22 cellular contexts compared by ENCODE assay signal in genomic region chr1:160558679-160559078, GRCh38. TPM values are rescaled to one million over a fixed set of nuclear protein-coding genes. Genes with fewer than 3 reads are reported as not detected.
DNase-seq lines count a peak whose midpoint lies in the region; ATAC-seq lines count a peak whose summit lies in the region.
"Had no signal": no experiment of that assay in that cellular context is flagged by ENCODE, and none has a peak within 500 bp of the region (broad histone marks: within the 10 kb centered on the region; RNA-seq: fewer than 3 reads in every experiment).

No MANE protein-coding gene starts in this region.

- H3K9me3 Mint-ChIP-seq in activated CD4-positive, alpha-beta T cell treated with anti-CD3 and anti-CD28 coated beads for 36 hours (ENCODE audit: low read depth), result peaks cover 13% of the 10 kb centered on the region
- H3K9me3 Mint-ChIP-seq in activated T-helper 1 cell treated with anti-CD3 and anti-CD28 coated beads, Interleukin-12 subunit alpha, Interleukin-12 subunit beta, Interleukin-2, Interleukin-4 antibody, amounts not matched to agents 30 ng/mL and 10 ng/mL and 1 ng/mL, durations not matched to agents 14 hours and 24 hours and 36 hours, result peaks cover 25% of the 10 kb centered on the region
- H3K9me3 Mint-ChIP-seq in natural killer cell treated with Interleukin-12 subunit alpha and Interleukin-12 subunit beta and Interleukin-15 and Interleukin-18, amount 100 ng/mL, for 72 hours, result peaks cover 13% of the 10 kb centered on the region

- CTCF ChIA-PET in activated CD4-positive, alpha-beta T cell treated with anti-CD3 and anti-CD28 coated beads for 36 hours (lab: Charles Lee), result interaction anchor here (0.9 to 6.9 kb wide), 8 partner anchors 8 to 60 kb away, joined by 3 to 44 read pairs (median 4); no protein-coding TSS in a partner anchor

- ATAC-seq in activated CD4-positive, alpha-beta T cell treated with anti-CD3 and anti-CD28 coated beads for 36 hours, result no peak
- ATAC-seq in natural killer cell treated with Interleukin-12 subunit alpha and Interleukin-12 subunit beta and Interleukin-15 and Interleukin-18, amount 100 ng/mL, for 72 hours, result no peak
- ATAC-seq: left cardiac atrium, sciatic nerve had no signal

- no peak for DNase-seq in activated CD4-positive, alpha-beta T cell treated with anti-CD3 and anti-CD28 coated beads for 36 hours
- DNase-seq in activated CD4-positive, alpha-beta T cell treated with anti-CD3 and anti-CD28 coated beads, Interleukin-2, amount 50 U/mL, for 4 hours, result no peak
- no peak for DNase-seq in Jurkat, Clone E6-1 (ENCODE audit: low read depth, low spot score)
- no peak for DNase-seq in activated T-helper 1 cell treated with anti-CD3 and anti-CD28 coated beads, Interleukin-12 subunit alpha, Interleukin-12 subunit beta, Interleukin-2, Interleukin-4 antibody, amounts not matched to agents 30 ng/mL and 10 ng/mL and 1 ng/mL, durations not matched to agents 14 hours and 24 hours and 36 hours (ENCODE audit: low spot score)
- DNase-seq in natural killer cell treated with Interleukin-12 subunit alpha and Interleukin-12 subunit beta and Interleukin-15 and Interleukin-18, amount 100 ng/mL, for 72 hours (ENCODE audit: low spot score), result no peak
- DNase-seq in NCI-H1930 (lab: John Stamatoyannopoulos, UW) (no peak), medulla oblongata (ENCODE audit: extremely low spot score) (no peak)
- DNase-seq in stimulated activated CD8-positive, alpha-beta memory T cell treated with anti-CD3 and anti-CD28 coated beads, Interleukin-4, amount 100 ng/mL, for 48 hours, result no peak
- DNase-seq: 8988T; amygdala; EL; GOT3; hippocampal formation; KBM-7; left cardiac atrium; NCI-H1417; NCI-H2171 treated with DMSO at 0.1 percent for 48 hours; NCI-H82; stimulated activated CD4-positive, alpha-beta T cell treated with anti-CD3 and anti-CD28 coated beads, Interleukin-2, amount 100 ng/mL, for 48 hours; transverse colon; WERI-Rb-1 had no signal

- H3K27me3 Mint-ChIP-seq in activated CD4-positive, alpha-beta T cell treated with anti-CD3 and anti-CD28 coated beads for 36 hours, result no peaks in the 10 kb centered on the region
- no peaks in the 10 kb centered on the region for H3K27me3 Mint-ChIP-seq in activated T-helper 1 cell treated with anti-CD3 and anti-CD28 coated beads, Interleukin-12 subunit alpha, Interleukin-12 subunit beta, Interleukin-2, Interleukin-4 antibody, amounts not matched to agents 30 ng/mL and 10 ng/mL and 1 ng/mL, durations not matched to agents 14 hours and 24 hours and 36 hours (ENCODE audit: insufficient read depth)
- no peaks in the 10 kb centered on the region for H3K27me3 Mint-ChIP-seq in natural killer cell treated with Interleukin-12 subunit alpha and Interleukin-12 subunit beta and Interleukin-15 and Interleukin-18, amount 100 ng/mL, for 72 hours

- POLR2A ChIA-PET in activated CD4-positive, alpha-beta T cell treated with anti-CD3 and anti-CD28 coated beads for 36 hours (lab: Charles Lee), result no interaction called here

- H3K27ac Mint-ChIP-seq in activated CD4-positive, alpha-beta T cell treated with anti-CD3 and anti-CD28 coated beads for 36 hours, result peak overlapping the region; percentile 94
- peak overlapping the region; percentile 49 for H3K27ac Mint-ChIP-seq in activated T-helper 1 cell treated with anti-CD3 and anti-CD28 coated beads, Interleukin-12 subunit alpha, Interleukin-12 subunit beta, Interleukin-2, Interleukin-4 antibody, amounts not matched to agents 30 ng/mL and 10 ng/mL and 1 ng/mL, durations not matched to agents 14 hours and 24 hours and 36 hours
- H3K27ac Mint-ChIP-seq in natural killer cell treated with Interleukin-12 subunit alpha and Interleukin-12 subunit beta and Interleukin-15 and Interleukin-18, amount 100 ng/mL, for 72 hours, result peak overlapping the region; percentile 79

- H3K4me1 Mint-ChIP-seq in activated CD4-positive, alpha-beta T cell treated with anti-CD3 and anti-CD28 coated beads for 36 hours, result peaks cover 58% of the 10 kb centered on the region
- H3K4me1 Mint-ChIP-seq in activated T-helper 1 cell treated with anti-CD3 and anti-CD28 coated beads, Interleukin-12 subunit alpha, Interleukin-12 subunit beta, Interleukin-2, Interleukin-4 antibody, amounts not matched to agents 30 ng/mL and 10 ng/mL and 1 ng/mL, durations not matched to agents 14 hours and 24 hours and 36 hours (ENCODE audit: low read depth), result peaks cover 47% of the 10 kb centered on the region
- H3K4me1 Mint-ChIP-seq in natural killer cell treated with Interleukin-12 subunit alpha and Interleukin-12 subunit beta and Interleukin-15 and Interleukin-18, amount 100 ng/mL, for 72 hours (ENCODE audit: low read depth in 2 of 2), result peaks cover 35 to 50% of the 10 kb centered on the region in 2 donors

- intact Hi-C loops in activated CD4-positive, alpha-beta T cell treated with anti-CD3 and anti-CD28 coated beads for 36 hours (cut with DNase I, micrococcal nuclease), result no loop called here
- intact Hi-C loops in activated T-helper 1 cell treated with anti-CD3 and anti-CD28 coated beads, Interleukin-12 subunit alpha, Interleukin-12 subunit beta, Interleukin-2, Interleukin-4 antibody, amounts not matched to agents 30 ng/mL and 10 ng/mL and 1 ng/mL, durations not matched to agents 14 hours and 24 hours and 36 hours (cut with micrococcal nuclease), result no loop called here

- peaks cover 37% of the 10 kb centered on the region for H3K36me3 Mint-ChIP-seq in activated CD4-positive, alpha-beta T cell treated with anti-CD3 and anti-CD28 coated beads for 36 hours (ENCODE audit: low read depth)
- peaks cover 49% of the 10 kb centered on the region for H3K36me3 Mint-ChIP-seq in activated T-helper 1 cell treated with anti-CD3 and anti-CD28 coated beads, Interleukin-12 subunit alpha, Interleukin-12 subunit beta, Interleukin-2, Interleukin-4 antibody, amounts not matched to agents 30 ng/mL and 10 ng/mL and 1 ng/mL, durations not matched to agents 14 hours and 24 hours and 36 hours (ENCODE audit: low read depth)
- peaks cover 37% of the 10 kb centered on the region for H3K36me3 Mint-ChIP-seq in natural killer cell treated with Interleukin-12 subunit alpha and Interleukin-12 subunit beta and Interleukin-15 and Interleukin-18, amount 100 ng/mL, for 72 hours

- H3K4me3 Mint-ChIP-seq in activated CD4-positive, alpha-beta T cell treated with anti-CD3 and anti-CD28 coated beads for 36 hours, result peak overlapping the region; percentile 57
- peak overlapping the region; percentile 62 for H3K4me3 Mint-ChIP-seq in activated T-helper 1 cell treated with anti-CD3 and anti-CD28 coated beads, Interleukin-12 subunit alpha, Interleukin-12 subunit beta, Interleukin-2, Interleukin-4 antibody, amounts not matched to agents 30 ng/mL and 10 ng/mL and 1 ng/mL, durations not matched to agents 14 hours and 24 hours and 36 hours
- H3K4me3 Mint-ChIP-seq in natural killer cell treated with Interleukin-12 subunit alpha and Interleukin-12 subunit beta and Interleukin-15 and Interleukin-18, amount 100 ng/mL, for 72 hours, result peak overlapping the region; percentile 78

- peak overlapping the region; percentile 9; the same call in 1 of the 2 replicates for H3K4me3 ChIP-seq in Jurkat, Clone E6-1 (ENCODE audit: low read length)
- H3K4me3 ChIP-seq: transverse colon had no signal

RNA-seq across cellular contexts. Expression of gene CD84, which starts 20.6 kb away (rescaled TPM):
- 10 to 100 TPM; 14.8 to 17.8 TPM for total RNA-seq in activated CD4-positive, alpha-beta T cell treated with anti-CD3 and anti-CD28 coated beads for 36 hours
- polyA plus RNA-seq in Jurkat, Clone E6-1 (2012; ENCODE audit: insufficient read depth, insufficient read length), result 6.0 TPM
- 16.3 and 17.2 TPM in 2 replicates for total RNA-seq in activated T-helper 1 cell treated with anti-CD3 and anti-CD28 coated beads, Interleukin-12 subunit alpha, Interleukin-12 subunit beta, Interleukin-2, Interleukin-4 antibody, amounts not matched to agents 30 ng/mL and 10 ng/mL and 1 ng/mL, durations not matched to agents 14 hours and 24 hours and 36 hours
- 10 to 100 TPM in 1 of 2 donors, 1 to 10 TPM in 1; 3.8 to 13.4 TPM for total RNA-seq in natural killer cell treated with Interleukin-12 subunit alpha and Interleukin-12 subunit beta and Interleukin-15 and Interleukin-18, amount 100 ng/mL, for 72 hours

RNA-seq across cellular contexts. Expression of gene SLAMF6, which starts 35.6 kb away (rescaled TPM):
- 10 to 100 TPM; 45.9 to 55.0 TPM for total RNA-seq in activated CD4-positive, alpha-beta T cell treated with anti-CD3 and anti-CD28 coated beads for 36 hours
- 12.4 TPM for polyA plus RNA-seq in Jurkat, Clone E6-1 (2012; ENCODE audit: insufficient read depth, insufficient read length)
- 46.8 and 50.1 TPM in 2 replicates for total RNA-seq in activated T-helper 1 cell treated with anti-CD3 and anti-CD28 coated beads, Interleukin-12 subunit alpha, Interleukin-12 subunit beta, Interleukin-2, Interleukin-4 antibody, amounts not matched to agents 30 ng/mL and 10 ng/mL and 1 ng/mL, durations not matched to agents 14 hours and 24 hours and 36 hours
- 10 to 100 TPM; 10.9 to 17.7 TPM for total RNA-seq in natural killer cell treated with Interleukin-12 subunit alpha and Interleukin-12 subunit beta and Interleukin-15 and Interleukin-18, amount 100 ng/mL, for 72 hours
